ENCODE assay signal across 23 cellular contexts in genomic region chr12:12671850-12672660, GRCh38. TPM values are rescaled to one million over a fixed set of nuclear protein-coding genes. Genes with fewer than 3 reads are reported as not detected.
DNase-seq lines count a peak whose midpoint lies in the region; ATAC-seq, FAIRE-seq and TF ChIP-seq lines count a peak whose summit lies in the region.
"Had no signal": no experiment of that assay in that cellular context is flagged by ENCODE, and none has a peak within 500 bp of the region (broad histone marks: within the 10 kb centered on the region; RNA-seq: fewer than 3 reads in every experiment).

No MANE protein-coding gene starts in this region.

- FAIRE-seq in HepG2 (lab: Jason Lieb, UNC): no peak

- H3K27ac Mint-ChIP-seq in osteocyte (ENCODE audit: unreplicated experiment): no peak overlapping the region

- POLR2A ChIA-PET in HepG2 (lab: Yijun Ruan, JAX): no interaction called here

- H3K4me3 Mint-ChIP-seq in osteocyte (ENCODE audit: unreplicated experiment): no peak overlapping the region

- no peak overlapping the region for H3K4me2 ChIP-seq in HepG2 (ENCODE audit: low read depth, low read length)

- H3K79me2 ChIP-seq in HepG2 (ENCODE audit: insufficient read depth, low read length): no peaks in the 10 kb centered on the region

- no peaks in the 10 kb centered on the region for H4K20me1 ChIP-seq in HepG2 (ENCODE audit: insufficient read depth, low read length)

- peak; percentile 85 for DNase-seq in EL
- DNase-seq in HS-5 (ENCODE audit: low read depth): peak; percentile 34
- peak; percentile 25 for DNase-seq in adipocyte (ENCODE audit: low read depth)
- DNase-seq in kidney glomerular epithelial cell (lab: John Stamatoyannopoulos, UW): peak; percentile 61
- no peak for DNase-seq in HepG2 (ENCODE audit: low spot score)
- no peak for DNase-seq in superior temporal gyrus (ENCODE audit: extremely low spot score)
- no peak for DNase-seq in osteocyte (ENCODE audit: extremely low spot score, unreplicated experiment)
- DNase-seq: activated CD4-positive, alpha-beta T cell treated with anti-CD3 and anti-CD28 coated beads for 48 hours; activated T-cell treated with anti-CD3 and anti-CD28 coated beads, Interleukin-2, amount 50 U/mL, for 1 hour; amygdala; C1 segment of cervical spinal cord; colonic mucosa; DMS153; GOT3; hippocampal formation; KG1; left cardiac atrium; NCI-H1694; NCI-H526; posterior cingulate gyrus; stomach had no signal

- intact Hi-C loops in HepG2 (cut with micrococcal nuclease; ENCODE audit: unreplicated experiment): no loop called here

- H3K9me3 Mint-ChIP-seq in osteocyte (ENCODE audit: unreplicated experiment): no peaks in the 10 kb centered on the region

- no peaks in the 10 kb centered on the region for H3K27me3 Mint-ChIP-seq in osteocyte (ENCODE audit: unreplicated experiment)

- BruUV-seq in HepG2 (replicated peaks; lab: Mats Ljungman, UMichigan): no TSS peak

- H3K9ac ChIP-seq in adipocyte (ENCODE audit: low read length) (no peak overlapping the region), HepG2 (ENCODE audit: insufficient read depth, low read depth, low read length) (no peak overlapping the region)

- ATAC-seq in HepG2: no peak
- ATAC-seq in GM21825 (IDR thresholded peaks at IDR 0.05; ENCODE audit: unreplicated experiment): no peak
- ATAC-seq: left cardiac atrium, Panc1 had no signal

- no peak overlapping the region for H3K27ac ChIP-seq in HepG2 (ENCODE audit: extremely low read length, insufficient read depth, low read length)
- H3K27ac ChIP-seq: colonic mucosa, stomach had no signal

- in situ Hi-C loops in HepG2 (cut with HindIII; ENCODE audit: extremely low pct_ligation_motif_present, low pct_unique_long_range_greater_than_20kb): no loop called here

- H3K27me3 ChIP-seq in adipocyte (replicated peaks; ENCODE audit: control insufficient read depth, insufficient read depth, low read length): no peaks in the 10 kb centered on the region
- H3K27me3 ChIP-seq in HepG2 (ENCODE audit: control insufficient read depth in 1 of 2, insufficient read depth in 2 of 2, low read length in 2 of 2): peaks cover 0 to 1% of the 10 kb centered on the region in 2 experiments; a peak in 1 of 5 replicates
- H3K27me3 ChIP-seq: colonic mucosa, stomach had no signal

- no peaks in the 10 kb centered on the region for H3K9me3 ChIP-seq in adipocyte (ENCODE audit: control insufficient read depth, low read length)
- H3K9me3 ChIP-seq in HepG2 (ENCODE audit: low read length): no peaks in the 10 kb centered on the region
- H3K9me3 ChIP-seq: colonic mucosa, stomach had no signal

- H3K36me3 ChIP-seq in adipocyte (ENCODE audit: control insufficient read depth, insufficient read depth, low read length, severe bottlenecking) (no peaks in the 10 kb centered on the region), HepG2 (replicated peaks in 1 of 2; ENCODE audit: control insufficient read depth in 1 of 2, insufficient read depth in 2 of 2, low read length in 2 of 2) (no peaks in the 10 kb centered on the region)
- H3K36me3 ChIP-seq: colonic mucosa, stomach had no signal

- H3K4me3 ChIP-seq in adipocyte (ENCODE audit: low read length): no peak overlapping the region
- no peak overlapping the region for H3K4me3 ChIP-seq in HepG2 (replicated peaks in 1 of 3; ENCODE audit: insufficient read depth in 1 of 3, low read depth in 2 of 3, low read length in 3 of 3)
- H3K4me3 ChIP-seq: colonic mucosa, stomach had no signal

- H3K36me3 Mint-ChIP-seq in osteocyte (ENCODE audit: unreplicated experiment): no peaks in the 10 kb centered on the region

- no peak for TF ChIP-seq EP300 in HepG2 (IDR thresholded peaks at IDR 0.05; ENCODE audit: low read depth in 2 of 2, low read length in 2 of 2)
- TF ChIP-seq EP300 in HepG2 (CRISPR knock-in tag; IDR thresholded peaks at IDR 0.05; ENCODE audit: borderline replicate concordance): no peak

- TF ChIP-seq CTCF in HepG2 (CRISPR knock-in tag; IDR thresholded peaks at IDR 0.05): no peak
- no peak for TF ChIP-seq CTCF in osteocyte (IDR thresholded peaks at IDR 0.05)

- no peak overlapping the region for H2AFZ ChIP-seq in HepG2 (ENCODE audit: low read length)

- no peak for TF ChIP-seq POLR2A in HepG2 (IDR thresholded peaks at IDR 0.05; ENCODE audit: insufficient read depth in 1 of 2, low read depth in 2 of 2, low read length in 2 of 2)

- CTCF ChIA-PET in HepG2 (lab: Yijun Ruan, JAX; ENCODE audit: low intra/inter-chr PET ratio, low total read pairs): no interaction called here

- 42% methylated on average over 8 of the region's 8 CpGs for WGBS in HepG2 (ENCODE audit: low lambda C conversion rate)

- TF ChIP-seq RAD21 in HepG2 (CRISPR knock-in tag; IDR thresholded peaks at IDR 0.05): no peak

- peaks cover 17% of the 10 kb centered on the region for H3K4me1 Mint-ChIP-seq in osteocyte (ENCODE audit: unreplicated experiment)

- no peaks in the 10 kb centered on the region for H3K4me1 ChIP-seq in adipocyte (ENCODE audit: control insufficient read depth, insufficient read depth, low read length)
- no peaks in the 10 kb centered on the region for H3K4me1 ChIP-seq in HepG2 (ENCODE audit: insufficient read depth, low read length)
- H3K4me1 ChIP-seq: colonic mucosa, stomach had no signal

TF ChIP-seq in HepG2, 621 proteins besides CTCF, POLR2A, EP300 and RAD21 (continues in another document):
- TF ChIP-seq REL (CRISPR knock-in tag; conservative IDR thresholded peaks at IDR 0.05) (no peak), ZBTB38 (CRISPR knock-in tag; IDR thresholded peaks at IDR 0.05) (no peak), HOXA5 (CRISPR knock-in tag; IDR thresholded peaks at IDR 0.05) (no peak), HOXA3 (CRISPR knock-in tag; IDR thresholded peaks at IDR 0.05) (no peak), ZBTB2 (CRISPR knock-in tag; IDR thresholded peaks at IDR 0.05; ENCODE audit: low read depth) (no peak), ZMAT3 (CRISPR knock-in tag; conservative IDR thresholded peaks at IDR 0.05) (no peak)

RNA-seq across cellular contexts. Expression of gene GPR19, which starts 23.9 kb away (rescaled TPM):
- total RNA-seq in HepG2 (2016; rRNA removed; fragmentation: Illumina TruSeq; extraction: Trizol): 1.2 and 1.4 TPM in 2 replicates
- total RNA-seq in HepG2 (2016; cell fraction: cytosol; rRNA removed; fragmentation: Illumina TruSeq; extraction: Trizol; ENCODE audit: low read depth): 1.2 TPM in 1 of 2 replicates, not detected in the other
- total RNA-seq in HepG2 (2016; cell fraction: insoluble cytoplasmic fraction; rRNA removed; fragmentation: Illumina TruSeq; extraction: Trizol): 1.3 TPM in 2 replicates
- 1.00 and 1.5 TPM in 2 replicates for total RNA-seq in HepG2 (2016; cell fraction: membrane; rRNA removed; fragmentation: Illumina TruSeq; extraction: Trizol)
- total RNA-seq in HepG2 (2016; cell fraction: nucleus; rRNA removed; fragmentation: Illumina TruSeq; extraction: Trizol): 0.99 and 1.4 TPM in 2 replicates
- polyA plus RNA-seq in HepG2 (2011; rRNA removed): 1.5 and 2.0 TPM in 2 replicates
- polyA plus RNA-seq in HepG2 (2011; cell fraction: cytosol; rRNA removed): 0.97 and 1.0 TPM in 2 replicates
- 4.7 and 5.3 TPM in 2 replicates for polyA plus RNA-seq in HepG2 (2011; cell fraction: nucleus; rRNA removed)
- 0.60 and 2.4 TPM in 2 replicates for polyA plus RNA-seq in HepG2 (2012)
- polyA plus RNA-seq in HepG2 (2016; cell fraction: cytosol; fragmentation: Illumina TruSeq; extraction: Trizol; ENCODE audit: low read depth): 0.41 and 0.74 TPM in 2 replicates
- polyA plus RNA-seq in HepG2 (2016; cell fraction: insoluble cytoplasmic fraction; fragmentation: Illumina TruSeq; extraction: Trizol; ENCODE audit: low read depth): 0.99 and 1.1 TPM in 2 replicates
- polyA plus RNA-seq in HepG2 (2016; cell fraction: membrane; fragmentation: Illumina TruSeq; extraction: Trizol; ENCODE audit: low read depth): 1.0 and 1.8 TPM in 2 replicates
- 4.4 and 4.9 TPM in 2 replicates for polyA plus RNA-seq in HepG2 (2016; cell fraction: nucleus; fragmentation: Illumina TruSeq; extraction: Trizol; ENCODE audit: insufficient read depth, low read depth)
- 1.8 TPM in 1 of 2 replicates, not detected in the other for polyA minus RNA-seq in HepG2 (2011; rRNA and poly(A)+ RNA removed; ENCODE audit: low replicate concordance)
- 0.69 TPM in 1 of 2 replicates, not detected in the other for polyA minus RNA-seq in HepG2 (2011; cell fraction: cytosol; rRNA and poly(A)+ RNA removed)
- polyA minus RNA-seq in HepG2 (2011; cell fraction: nucleus; rRNA and poly(A)+ RNA removed): 1.9 and 2.9 TPM in 2 replicates
- total RNA-seq in osteocyte: 0.84 TPM in 1 of 2 replicates, not detected in the other
- total RNA-seq: left cardiac atrium had no signal

RNA-seq across cellular contexts. Expression of gene CDKN1B, which starts 45.1 kb away (rescaled TPM):
- total RNA-seq in HepG2 (2016; rRNA removed; fragmentation: Illumina TruSeq; extraction: Trizol) (37.2 and 39.6 TPM in 2 replicates), osteocyte (76.4 and 78.9 TPM in 2 replicates)
- total RNA-seq in HepG2 (2016; cell fraction: cytosol; rRNA removed; fragmentation: Illumina TruSeq; extraction: Trizol; ENCODE audit: low read depth): 7.8 TPM in 2 replicates
- 39.5 and 39.9 TPM in 2 replicates for total RNA-seq in HepG2 (2016; cell fraction: insoluble cytoplasmic fraction; rRNA removed; fragmentation: Illumina TruSeq; extraction: Trizol)
- total RNA-seq in HepG2 (2016; cell fraction: membrane; rRNA removed; fragmentation: Illumina TruSeq; extraction: Trizol): 22.3 and 22.5 TPM in 2 replicates
- total RNA-seq in HepG2 (2016; cell fraction: nucleus; rRNA removed; fragmentation: Illumina TruSeq; extraction: Trizol): 31.7 and 35.6 TPM in 2 replicates
- 18.8 and 20.1 TPM in 2 replicates for polyA plus RNA-seq in HepG2 (2011; rRNA removed)
- polyA plus RNA-seq in HepG2 (2011; cell fraction: cytosol; rRNA removed): 14.5 and 17.0 TPM in 2 replicates
- 9.6 and 9.9 TPM in 2 replicates for polyA plus RNA-seq in HepG2 (2011; cell fraction: nucleus; rRNA removed)
- 30.9 and 36.9 TPM in 2 replicates for polyA plus RNA-seq in HepG2 (2012)
- polyA plus RNA-seq in HepG2 (2016; cell fraction: cytosol; fragmentation: Illumina TruSeq; extraction: Trizol; ENCODE audit: low read depth): 3.1 TPM in 2 replicates
- polyA plus RNA-seq in HepG2 (2016; cell fraction: insoluble cytoplasmic fraction; fragmentation: Illumina TruSeq; extraction: Trizol; ENCODE audit: low read depth): 48.4 and 51.0 TPM in 2 replicates
- polyA plus RNA-seq in HepG2 (2016; cell fraction: membrane; fragmentation: Illumina TruSeq; extraction: Trizol; ENCODE audit: low read depth): 11.6 TPM in 2 replicates
- polyA plus RNA-seq in HepG2 (2016; cell fraction: nucleus; fragmentation: Illumina TruSeq; extraction: Trizol; ENCODE audit: insufficient read depth, low read depth): 40.3 and 40.5 TPM in 2 replicates
- 10.2 and 11.3 TPM in 2 replicates for polyA minus RNA-seq in HepG2 (2011; rRNA and poly(A)+ RNA removed; ENCODE audit: low replicate concordance)
- polyA minus RNA-seq in HepG2 (2011; cell fraction: cytosol; rRNA and poly(A)+ RNA removed): 18.2 and 23.5 TPM in 2 replicates
- 27.1 and 37.2 TPM in 2 replicates for polyA minus RNA-seq in HepG2 (2011; cell fraction: nucleus; rRNA and poly(A)+ RNA removed)

Comparison
In these comparisons a context has a peak if more than half of its experiments do, and no peak if none do; other contexts are left out.
1. DNase-seq: peak in EL (single experiment), HS-5 (single experiment), adipocyte (single experiment) and kidney glomerular epithelial cell (single experiment); none in HepG2 (single experiment), superior temporal gyrus (single experiment) and osteocyte (single experiment).